8 cellular contexts compared by ENCODE assay signal in the genomic region with DNA sequence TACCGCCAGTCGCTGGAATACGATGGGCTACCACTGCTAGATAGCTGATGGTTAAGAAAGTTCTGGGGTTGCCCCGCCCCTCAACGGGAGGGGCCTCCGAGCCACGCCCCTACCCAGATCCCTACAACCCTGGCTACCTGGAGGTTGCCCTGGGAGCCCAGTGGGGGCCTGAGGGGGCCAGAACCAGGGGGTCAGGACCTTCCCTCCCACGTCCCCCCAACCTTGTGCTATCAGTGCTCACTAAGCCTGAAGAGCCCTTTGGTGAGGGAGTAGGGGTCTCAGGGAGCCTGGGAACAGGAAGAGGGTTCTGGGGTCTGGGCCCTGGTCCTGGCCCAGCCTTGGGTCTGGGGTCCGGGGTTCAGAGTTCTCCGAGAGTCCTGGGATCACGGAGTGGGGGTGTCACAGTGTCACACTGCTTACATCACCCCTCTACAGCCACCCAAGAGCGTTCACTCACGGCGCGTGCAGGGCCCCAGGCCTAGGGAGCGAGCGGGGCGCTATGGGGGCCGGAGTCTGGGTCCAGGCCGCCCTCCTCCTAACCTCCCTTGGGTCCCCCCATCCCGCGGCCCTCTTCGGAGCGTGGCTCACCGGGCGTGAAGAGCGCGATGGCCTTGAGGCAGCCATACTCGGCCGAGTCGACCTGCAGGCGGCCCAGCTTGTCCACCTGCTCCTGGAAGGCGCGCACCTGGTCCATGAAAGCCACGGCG. TPM values are rescaled to one million over a fixed set of nuclear protein-coding genes. Genes with fewer than 3 reads are reported as not detected.
DNase-seq lines count a peak whose midpoint lies in the region; ATAC-seq lines count a peak whose summit lies in the region.

No MANE protein-coding gene starts in this region.

- H3K36me3 ChIP-seq in SJSA1, result peaks cover 69% of the 10 kb centered on the region

- H3K4me3 ChIP-seq in SJSA1, result peak overlapping the region; percentile 54
- peak overlapping the region; percentile 57 for H3K4me3 ChIP-seq in right cardiac atrium (ENCODE audit: low read length)
- peak overlapping the region; percentile 43 to 50 (median 46) for H3K4me3 ChIP-seq in skin epidermis

- DNase-seq in NCI-H446 (lab: John Stamatoyannopoulos, UW) (peak; percentile 32 to 54), NCI-H446 treated with DMSO at 0.1 percent for 48 hours (lab: John Stamatoyannopoulos, UW) (no peak), SJSA1 (ENCODE audit: low read depth in 1 of 2, low spot score in 2 of 2) (no peak), right cardiac atrium (peak; percentile 63 to 86 (median 84)), NCI-H146 treated with DMSO at 0.1 percent for 48 hours (lab: John Stamatoyannopoulos, UW; ENCODE audit: unreplicated experiment) (no peak)
- peak; percentile 80 for DNase-seq in activated naive CD8-positive, alpha-beta T cell treated with anti-CD3 and anti-CD28 coated beads, Interleukin-2, amount 10 ng/mL, durations not matched to agents 7 days and 5 days

- H3K27me3 Mint-ChIP-seq in activated naive CD8-positive, alpha-beta T cell treated with anti-CD3 and anti-CD28 coated beads, Interleukin-2, amount 10 ng/mL, durations not matched to agents 7 days and 5 days, result no peaks in the 10 kb centered on the region

- H3K27ac ChIP-seq in SJSA1 (0 out of 2 replicates have a peak overlapping the region, but pooled peaks have one; percentile 8), right cardiac atrium (ENCODE audit: low read length) (peak overlapping the region; percentile 27), skin epidermis (peak overlapping the region in 19 of 21 experiments; percentile 2 to 78 (median 56))

- ATAC-seq in HG03460 (IDR thresholded peaks at IDR 0.05; ENCODE audit: unreplicated experiment), result peak; percentile 58
- peak; percentile 57 for ATAC-seq in activated naive CD8-positive, alpha-beta T cell treated with anti-CD3 and anti-CD28 coated beads, Interleukin-2, amount 10 ng/mL, durations not matched to agents 7 days and 5 days (ENCODE audit: low read depth)
- ATAC-seq in right cardiac atrium, result peak; percentile 73 to 79

- H3K4me1 Mint-ChIP-seq in activated naive CD8-positive, alpha-beta T cell treated with anti-CD3 and anti-CD28 coated beads, Interleukin-2, amount 10 ng/mL, durations not matched to agents 7 days and 5 days, result peaks cover 5% of the 10 kb centered on the region

- WGBS in right cardiac atrium, result 15% methylated on average over 36 of the region's 36 CpGs

- POLR2A ChIA-PET in activated naive CD8-positive, alpha-beta T cell treated with anti-CD3 and anti-CD28 coated beads, Interleukin-2, amount 10 ng/mL, durations not matched to agents 7 days and 5 days (lab: Charles Lee), result interaction anchor here (0.5 to 2.1 kb wide), 14 partner anchors 9 to 174 kb away, joined by 3 to 26 read pairs (median 5); partner anchors contain the start of genes ANKLE1, OCEL1 and USE1

- H3K9me3 Mint-ChIP-seq in activated naive CD8-positive, alpha-beta T cell treated with anti-CD3 and anti-CD28 coated beads, Interleukin-2, amount 10 ng/mL, durations not matched to agents 7 days and 5 days, result no peaks in the 10 kb centered on the region

- H3K9me3 ChIP-seq in SJSA1 (replicated peaks) (no peaks in the 10 kb centered on the region), right cardiac atrium (ENCODE audit: control insufficient read depth, low read length) (no peaks in the 10 kb centered on the region)

- peak overlapping the region; percentile 81 for H3K4me3 Mint-ChIP-seq in activated naive CD8-positive, alpha-beta T cell treated with anti-CD3 and anti-CD28 coated beads, Interleukin-2, amount 10 ng/mL, durations not matched to agents 7 days and 5 days

- intact Hi-C loops in right cardiac atrium (cut with DNase I), result no loop called here

- peaks cover 3% of the 10 kb centered on the region for H3K36me3 Mint-ChIP-seq in activated naive CD8-positive, alpha-beta T cell treated with anti-CD3 and anti-CD28 coated beads, Interleukin-2, amount 10 ng/mL, durations not matched to agents 7 days and 5 days

- no peaks in the 10 kb centered on the region for H3K27me3 ChIP-seq in SJSA1 (replicated peaks)
- H3K27me3 ChIP-seq in right cardiac atrium (ENCODE audit: control insufficient read depth, insufficient read depth), result no peaks in the 10 kb centered on the region

- H3K4me1 ChIP-seq in SJSA1 (replicated peaks) (peaks cover 15% of the 10 kb centered on the region), right cardiac atrium (ENCODE audit: control insufficient read depth, insufficient read depth, low read length) (peaks cover 1% of the 10 kb centered on the region)

- peak overlapping the region; percentile 56 for H3K27ac Mint-ChIP-seq in activated naive CD8-positive, alpha-beta T cell treated with anti-CD3 and anti-CD28 coated beads, Interleukin-2, amount 10 ng/mL, durations not matched to agents 7 days and 5 days

RNA-seq across cellular contexts. Expression of gene OCEL1, which starts 9.0 kb away (rescaled TPM):
- total RNA-seq in SJSA1 (2014; rRNA removed; shearing (Covaris generic)), result 10.6 TPM in 1 of 2 replicates, not detected in the other
- total RNA-seq in activated naive CD8-positive, alpha-beta T cell treated with anti-CD3 and anti-CD28 coated beads, Interleukin-2, amount 10 ng/mL, durations not matched to agents 7 days and 5 days, result 10 to 100 TPM; 31.8 to 39.0 TPM
- 10 to 100 TPM; 16.5 to 27.8 (median 22.6) TPM for total RNA-seq in right cardiac atrium
- 37.5 TPM for polyA plus RNA-seq in right cardiac atrium

RNA-seq across cellular contexts. Expression of gene NR2F6, which starts 10.7 kb away (rescaled TPM):
- total RNA-seq in SJSA1 (2014; rRNA removed; shearing (Covaris generic)), result 55.1 and 64.8 TPM in 2 replicates
- total RNA-seq in activated naive CD8-positive, alpha-beta T cell treated with anti-CD3 and anti-CD28 coated beads, Interleukin-2, amount 10 ng/mL, durations not matched to agents 7 days and 5 days, result 1 to 10 TPM; 2.3 to 3.0 TPM
- 10 to 100 TPM; 38.6 to 57.5 (median 45.7) TPM for total RNA-seq in right cardiac atrium
- 28.6 TPM for polyA plus RNA-seq in right cardiac atrium

RNA-seq across cellular contexts. Expression of gene USE1, which starts 19.9 kb away (rescaled TPM):
- 23.1 and 38.4 TPM in 2 replicates for total RNA-seq in SJSA1 (2014; rRNA removed; shearing (Covaris generic))
- 10 to 100 TPM; 30.1 to 31.8 TPM for total RNA-seq in activated naive CD8-positive, alpha-beta T cell treated with anti-CD3 and anti-CD28 coated beads, Interleukin-2, amount 10 ng/mL, durations not matched to agents 7 days and 5 days
- total RNA-seq in right cardiac atrium, result 10 to 100 TPM; 19.6 to 29.1 (median 27.7) TPM
- polyA plus RNA-seq in right cardiac atrium, result 49.7 TPM

RNA-seq across cellular contexts. Expression of gene USHBP1, which starts 29.5 kb away (rescaled TPM):
- not detected in 2 replicates for total RNA-seq in SJSA1 (2014; rRNA removed; shearing (Covaris generic))
- not detected for total RNA-seq in activated naive CD8-positive, alpha-beta T cell treated with anti-CD3 and anti-CD28 coated beads, Interleukin-2, amount 10 ng/mL, durations not matched to agents 7 days and 5 days
- 1 to 10 TPM; 2.7 to 5.6 (median 3.5) TPM for total RNA-seq in right cardiac atrium
- polyA plus RNA-seq in right cardiac atrium, result 10.1 TPM

RNA-seq across cellular contexts. Expression of gene BABAM1, which starts 32.2 kb away (rescaled TPM):
- 138 and 146 TPM in 2 replicates for total RNA-seq in SJSA1 (2014; rRNA removed; shearing (Covaris generic))
- total RNA-seq in activated naive CD8-positive, alpha-beta T cell treated with anti-CD3 and anti-CD28 coated beads, Interleukin-2, amount 10 ng/mL, durations not matched to agents 7 days and 5 days, result 100 to 1,000 TPM; 104 to 112 TPM
- 10 to 100 TPM; 70.0 to 80.6 (median 75.4) TPM for total RNA-seq in right cardiac atrium
- 80.7 TPM for polyA plus RNA-seq in right cardiac atrium

Comparison
In these comparisons a context has a peak if more than half of its experiments do, and no peak if none do; other contexts are left out.
1. DNase-seq: peak in NCI-H446 (2 of 2), activated naive CD8-positive, alpha-beta T cell treated with anti-CD3 and anti-CD28 coated beads, Interleukin-2, amount 10 ng/mL, durations not matched to agents 7 days and 5 days (single experiment) and right cardiac atrium (3 of 3); none in NCI-H446 treated with DMSO at 0.1 percent for 48 hours (single experiment), SJSA1 (0 of 2) and NCI-H146 treated with DMSO at 0.1 percent for 48 hours (single experiment).
2. RNA of gene NR2F6, which starts 10.7 kb away (total RNA-seq): 55.1 to 64.8 TPM in SJSA1 and 38.6 to 57.5 TPM in right cardiac atrium; 2.3 to 3.0 TPM in activated naive CD8-positive, alpha-beta T cell treated with anti-CD3 and anti-CD28 coated beads, Interleukin-2, amount 10 ng/mL, durations not matched to agents 7 days and 5 days; every median in the first group is over 4 times any median in the second.
3. Peak in every context shown above with its lines, with median percentiles within 50 percentile points of each other: ATAC-seq, H3K27ac ChIP-seq and H3K4me3 ChIP-seq.